ENCODE assay signal across 1 cellular context in the genomic region with DNA sequence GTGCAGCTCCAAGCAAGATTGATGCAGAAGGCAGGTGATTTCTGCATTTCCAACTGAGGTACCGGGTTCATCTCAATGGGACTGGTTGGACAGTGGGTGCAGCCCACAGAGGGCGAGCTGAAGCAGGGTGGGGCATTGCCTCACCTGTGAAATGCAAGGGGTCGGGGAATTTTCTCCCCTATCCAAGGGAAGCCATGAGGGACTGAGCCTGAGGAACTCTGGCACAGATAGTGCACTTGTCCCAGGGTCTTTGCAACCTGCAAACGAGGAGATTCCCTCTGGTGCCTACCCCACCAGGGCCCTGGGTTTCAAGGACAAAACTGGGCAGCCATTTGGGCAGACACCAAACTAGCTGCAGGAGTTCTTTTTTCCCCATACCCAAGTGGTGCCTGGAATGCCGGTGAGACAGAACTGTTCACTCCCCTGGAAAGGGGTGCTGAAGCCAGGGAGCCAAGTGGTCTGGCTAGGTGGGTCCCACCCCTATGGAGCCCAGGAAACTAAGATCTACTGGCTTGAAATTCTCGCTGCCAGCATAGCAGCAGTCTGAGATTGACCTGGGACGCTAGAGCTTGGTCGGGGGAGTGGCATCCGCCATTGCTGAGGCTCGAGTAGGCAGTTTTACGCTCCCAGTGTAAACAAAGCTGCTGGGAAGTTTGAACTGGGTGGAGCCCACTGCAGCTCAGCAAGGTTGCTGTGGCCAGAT.
TF ChIP-seq lines count a peak whose summit lies in the region.

No MANE protein-coding gene starts in this region.

TF ChIP-seq in HepG2, 621 proteins besides CTCF, POLR2A, EP300 and RAD21 (continued from another document):
- TF ChIP-seq ZNF354B (CRISPR knock-in tag; IDR thresholded peaks at IDR 0.05) (0 out of 2 replicates have a peak, but pooled peaks have one; percentile 16), GATAD2A (CRISPR knock-in tag; IDR thresholded peaks at IDR 0.05) (0 out of 2 replicates have a peak, but pooled peaks have one; percentile 34), ZFP37 (CRISPR knock-in tag; IDR thresholded peaks at IDR 0.05; ENCODE audit: borderline replicate concordance) (peak; percentile 28; the same call in 1 of the 2 replicates)
- TF ChIP-seq, protein P1, sequence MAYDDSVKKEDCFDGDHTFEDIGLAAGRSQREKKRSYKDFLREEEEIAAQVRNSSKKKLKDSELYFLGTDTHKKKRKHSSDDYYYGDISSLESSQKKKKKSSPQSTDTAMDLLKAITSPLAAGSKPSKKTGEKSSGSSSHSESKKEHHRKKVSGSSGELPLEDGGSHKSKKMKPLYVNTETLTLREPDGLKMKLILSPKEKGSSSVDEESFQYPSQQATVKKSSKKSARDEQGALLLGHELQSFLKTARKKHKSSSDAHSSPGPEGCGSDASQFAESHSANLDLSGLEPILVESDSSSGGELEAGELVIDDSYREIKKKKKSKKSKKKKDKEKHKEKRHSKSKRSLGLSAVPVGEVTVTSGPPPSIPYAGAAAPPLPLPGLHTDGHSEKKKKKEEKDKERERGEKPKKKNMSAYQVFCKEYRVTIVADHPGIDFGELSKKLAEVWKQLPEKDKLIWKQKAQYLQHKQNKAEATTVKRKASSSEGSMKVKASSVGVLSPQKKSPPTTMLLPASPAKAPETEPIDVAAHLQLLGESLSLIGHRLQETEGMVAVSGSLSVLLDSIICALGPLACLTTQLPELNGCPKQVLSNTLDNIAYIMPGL (CRISPR knock-in tag; IDR thresholded peaks at IDR 0.05; ENCODE audit: borderline replicate concordance in 1 of 2, low read depth in 1 of 2) = peak in 1 of 2 experiments; percentile 40; a peak in 1 of 4 replicates
- TF ChIP-seq, protein P2, sequence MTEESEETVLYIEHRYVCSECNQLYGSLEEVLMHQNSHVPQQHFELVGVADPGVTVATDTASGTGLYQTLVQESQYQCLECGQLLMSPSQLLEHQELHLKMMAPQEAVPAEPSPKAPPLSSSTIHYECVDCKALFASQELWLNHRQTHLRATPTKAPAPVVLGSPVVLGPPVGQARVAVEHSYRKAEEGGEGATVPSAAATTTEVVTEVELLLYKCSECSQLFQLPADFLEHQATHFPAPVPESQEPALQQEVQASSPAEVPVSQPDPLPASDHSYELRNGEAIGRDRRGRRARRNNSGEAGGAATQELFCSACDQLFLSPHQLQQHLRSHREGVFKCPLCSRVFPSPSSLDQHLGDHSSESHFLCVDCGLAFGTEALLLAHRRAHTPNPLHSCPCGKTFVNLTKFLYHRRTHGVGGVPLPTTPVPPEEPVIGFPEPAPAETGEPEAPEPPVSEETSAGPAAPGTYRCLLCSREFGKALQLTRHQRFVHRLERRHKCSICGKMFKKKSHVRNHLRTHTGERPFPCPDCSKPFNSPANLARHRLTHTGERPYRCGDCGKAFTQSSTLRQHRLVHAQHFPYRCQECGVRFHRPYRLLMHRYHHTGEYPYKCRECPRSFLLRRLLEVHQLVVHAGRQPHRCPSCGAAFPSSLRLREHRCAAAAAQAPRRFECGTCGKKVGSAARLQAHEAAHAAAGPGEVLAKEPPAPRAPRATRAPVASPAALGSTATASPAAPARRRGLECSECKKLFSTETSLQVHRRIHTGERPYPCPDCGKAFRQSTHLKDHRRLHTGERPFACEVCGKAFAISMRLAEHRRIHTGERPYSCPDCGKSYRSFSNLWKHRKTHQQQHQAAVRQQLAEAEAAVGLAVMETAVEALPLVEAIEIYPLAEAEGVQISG (CRISPR knock-in tag; IDR thresholded peaks at IDR 0.05) = 0 out of 2 replicates have a peak, but pooled peaks have one; percentile 11
